Comparison of ENCODE assay signal across 8 cellular contexts in genomic region chr17:5500247-5500803, GRCh38. TPM values are rescaled to one million over a fixed set of nuclear protein-coding genes. Genes with fewer than 3 reads are reported as not detected.
DNase-seq lines count a peak whose midpoint lies in the region; ATAC-seq and TF ChIP-seq lines count a peak whose summit lies in the region.

No MANE protein-coding gene starts in this region.

- peaks cover 20% of the 10 kb centered on the region for H3K4me1 Mint-ChIP-seq in activated CD4-positive, alpha-beta memory T cell treated with anti-CD3 and anti-CD28 coated beads, Interleukin-2, amount 10 ng/mL, durations not matched to agents 7 days and 5 days

- no peaks in the 10 kb centered on the region for H3K36me3 ChIP-seq in gastrocnemius medialis

- CTCF ChIA-PET in activated CD4-positive, alpha-beta memory T cell treated with anti-CD3 and anti-CD28 coated beads, Interleukin-2, amount 10 ng/mL, durations not matched to agents 7 days and 5 days (lab: Charles Lee) = interaction anchor here (1.2 to 1.3 kb wide), 2 partner anchors 9 to 61 kb away, joined by 5 read pairs; partner anchors contain the start of gene C1QBP

- H3K9me3 Mint-ChIP-seq in activated CD4-positive, alpha-beta memory T cell treated with anti-CD3 and anti-CD28 coated beads, Interleukin-2, amount 10 ng/mL, durations not matched to agents 7 days and 5 days = no peaks in the 10 kb centered on the region

- intact Hi-C loops in gastrocnemius medialis (cut with DNase I; ENCODE audit: low total_unique reads) = no loop called here

- no peak for TF ChIP-seq CTCF in gastrocnemius medialis (IDR thresholded peaks at IDR 0.05 in 4 of 5, conservative IDR thresholded peaks at IDR 0.05 in 1 of 5)

- no peak for TF ChIP-seq POLR2A in gastrocnemius medialis (IDR thresholded peaks at IDR 0.05)

- POLR2A ChIA-PET in activated CD4-positive, alpha-beta memory T cell treated with anti-CD3 and anti-CD28 coated beads, Interleukin-2, amount 10 ng/mL, durations not matched to agents 7 days and 5 days (lab: Charles Lee) = interaction anchor here (1.2 to 2.5 kb wide), 3 partner anchors 14 to 61 kb away, joined by 3 to 33 read pairs (median 3); partner anchors contain the start of genes C1QBP, DERL2 and MIS12

- in situ Hi-C loops in gastrocnemius medialis (cut with MboI; ENCODE audit: low sequenced_read_pairs in 4 of 4) = no loop called here

- H3K27me3 Mint-ChIP-seq in activated CD4-positive, alpha-beta memory T cell treated with anti-CD3 and anti-CD28 coated beads, Interleukin-2, amount 10 ng/mL, durations not matched to agents 7 days and 5 days = peaks cover 10% of the 10 kb centered on the region

- peaks cover 9 to 17% of the 10 kb centered on the region in 2 donors for H3K4me1 ChIP-seq in gastrocnemius medialis

- H3K4me3 Mint-ChIP-seq in activated CD4-positive, alpha-beta memory T cell treated with anti-CD3 and anti-CD28 coated beads, Interleukin-2, amount 10 ng/mL, durations not matched to agents 7 days and 5 days = peak overlapping the region; percentile 80

- peaks cover 6 to 14% (median 14%) of the 10 kb centered on the region in 3 donors for H3K27me3 ChIP-seq in gastrocnemius medialis

- peaks cover 30% of the 10 kb centered on the region for H3K36me3 Mint-ChIP-seq in activated CD4-positive, alpha-beta memory T cell treated with anti-CD3 and anti-CD28 coated beads, Interleukin-2, amount 10 ng/mL, durations not matched to agents 7 days and 5 days (ENCODE audit: low read depth)

- DNase-seq in NCI-H1092 treated with DMSO at 0.1 percent for 48 hours (lab: John Stamatoyannopoulos, UW) = peak; percentile 18
- DNase-seq in NCI-H1092 (lab: John Stamatoyannopoulos, UW) = no peak
- no peak for DNase-seq in activated CD4-positive, alpha-beta memory T cell treated with anti-CD3 and anti-CD28 coated beads, Interleukin-2, amount 10 ng/mL, durations not matched to agents 7 days and 5 days
- peak; percentile 7 for DNase-seq in globus pallidus (ENCODE audit: low spot score)
- no peak for DNase-seq in gastrocnemius medialis
- DNase-seq in left lobe of liver (ENCODE audit: low spot score) = no peak
- no peak for DNase-seq in HT-29 (ENCODE audit: low spot score)

- no peak for ATAC-seq in gastrocnemius medialis
- no peak for ATAC-seq in left lobe of liver
- ATAC-seq in GM19467 (IDR thresholded peaks at IDR 0.05; ENCODE audit: unreplicated experiment) = no peak

- no peak overlapping the region for H3K27ac Mint-ChIP-seq in activated CD4-positive, alpha-beta memory T cell treated with anti-CD3 and anti-CD28 coated beads, Interleukin-2, amount 10 ng/mL, durations not matched to agents 7 days and 5 days

- no peak overlapping the region for H3K27ac ChIP-seq in gastrocnemius medialis

- no peaks in the 10 kb centered on the region for H3K9me3 ChIP-seq in gastrocnemius medialis

- peak overlapping the region; percentile 56 to 74 (median 56) for H3K4me3 ChIP-seq in gastrocnemius medialis

RNA-seq across cellular contexts. Expression of gene MIS12, which starts 14.0 kb away (rescaled TPM):
- total RNA-seq in activated CD4-positive, alpha-beta memory T cell treated with anti-CD3 and anti-CD28 coated beads, Interleukin-2, amount 10 ng/mL, durations not matched to agents 7 days and 5 days = 10 to 100 TPM; 28.7 to 29.0 TPM
- total RNA-seq in gastrocnemius medialis = 10 to 100 TPM in 3 of 4 donors, 1 to 10 TPM in 1; 9.1 to 45.3 (median 19.3) TPM
- total RNA-seq in left lobe of liver = 7.1 TPM
- 8.2 and 10.5 TPM in 2 replicates for total RNA-seq in HT-29 (2014; rRNA removed; shearing (Covaris generic))

RNA-seq across cellular contexts. Expression of gene DERL2, which starts 14.3 kb away (rescaled TPM):
- 10 to 100 TPM; 76.6 to 76.8 TPM for total RNA-seq in activated CD4-positive, alpha-beta memory T cell treated with anti-CD3 and anti-CD28 coated beads, Interleukin-2, amount 10 ng/mL, durations not matched to agents 7 days and 5 days
- total RNA-seq in gastrocnemius medialis (10 to 100 TPM; 26.5 to 33.9 (median 31.7) TPM), left lobe of liver (49.9 TPM)
- 12.0 and 18.3 TPM in 2 replicates for total RNA-seq in HT-29 (2014; rRNA removed; shearing (Covaris generic))

RNA-seq across cellular contexts. Expression of gene DHX33, which starts 31.5 kb away (rescaled TPM):
- total RNA-seq in activated CD4-positive, alpha-beta memory T cell treated with anti-CD3 and anti-CD28 coated beads, Interleukin-2, amount 10 ng/mL, durations not matched to agents 7 days and 5 days = 10 to 100 TPM; 15.0 to 16.3 TPM
- total RNA-seq in gastrocnemius medialis (10 to 100 TPM in 2 of 4 donors, 1 to 10 TPM in 2; 5.9 to 10.9 (median 9.2) TPM), left lobe of liver (7.7 TPM)
- 9.4 and 9.9 TPM in 2 replicates for total RNA-seq in HT-29 (2014; rRNA removed; shearing (Covaris generic))

Comparison
In these comparisons a context has a peak if more than half of its experiments do, and no peak if none do; other contexts are left out.
1. DNase-seq: peak in NCI-H1092 treated with DMSO at 0.1 percent for 48 hours (single experiment) and globus pallidus (single experiment); none in NCI-H1092 (single experiment), activated CD4-positive, alpha-beta memory T cell treated with anti-CD3 and anti-CD28 coated beads, Interleukin-2, amount 10 ng/mL, durations not matched to agents 7 days and 5 days (single experiment), gastrocnemius medialis (0 of 2), left lobe of liver (single experiment) and HT-29 (single experiment).